11 cellular contexts compared by ENCODE assay signal in the genomic region with DNA sequence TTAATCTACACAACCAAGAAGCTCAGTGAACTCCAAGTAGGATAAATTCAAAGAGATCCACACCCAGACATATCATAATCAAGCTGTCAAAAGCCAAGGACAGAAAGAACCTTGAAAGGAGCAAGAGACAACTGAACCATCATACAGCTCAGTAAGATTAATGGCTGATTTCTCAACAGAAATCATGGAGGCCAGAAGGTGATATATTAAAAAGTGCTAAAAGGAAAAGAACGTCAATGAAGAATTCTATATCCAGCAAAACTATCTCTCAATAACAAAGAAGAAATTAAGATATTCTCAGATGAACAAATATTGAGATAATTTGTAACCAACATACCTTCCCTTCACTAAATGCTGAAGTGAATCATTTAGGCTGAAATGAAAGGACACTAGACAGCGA.
"Had no signal": no experiment of that assay in that cellular context is flagged by ENCODE, and none has a peak within 500 bp of the region (broad histone marks: within the 10 kb centered on the region; RNA-seq: fewer than 3 reads in every experiment).

No MANE protein-coding gene starts in this region.

- FAIRE-seq: H1, H54 had no signal

- H2AFZ ChIP-seq: GM23248, GM23338 had no signal

- H3K9ac ChIP-seq: GM23248 had no signal

- DNase-seq: GM23248, GOT3, H7, H9, HCEC 1CT, HFFc6 had no signal

- H3K27ac ChIP-seq: GM23248 had no signal

- H3K36me3 ChIP-seq: HAP-1 had no signal

- H3K9me3 ChIP-seq: HAP-1 had no signal

- H3K4me2 ChIP-seq: GM23338 had no signal

- ATAC-seq: GM23338, HCT116 had no signal

- H3K27ac Mint-ChIP-seq: GM23338, H9, HFFc6 had no signal

- H3K4me3 ChIP-seq: GM23248, GM23338, HAP-1 had no signal

- H3K4me3 Mint-ChIP-seq: GM23338, H9, HFFc6 had no signal

- H3K4me1 ChIP-seq: HAP-1 had no signal
